ENCODE assay signal across 11 cellular contexts in the genomic region with DNA sequence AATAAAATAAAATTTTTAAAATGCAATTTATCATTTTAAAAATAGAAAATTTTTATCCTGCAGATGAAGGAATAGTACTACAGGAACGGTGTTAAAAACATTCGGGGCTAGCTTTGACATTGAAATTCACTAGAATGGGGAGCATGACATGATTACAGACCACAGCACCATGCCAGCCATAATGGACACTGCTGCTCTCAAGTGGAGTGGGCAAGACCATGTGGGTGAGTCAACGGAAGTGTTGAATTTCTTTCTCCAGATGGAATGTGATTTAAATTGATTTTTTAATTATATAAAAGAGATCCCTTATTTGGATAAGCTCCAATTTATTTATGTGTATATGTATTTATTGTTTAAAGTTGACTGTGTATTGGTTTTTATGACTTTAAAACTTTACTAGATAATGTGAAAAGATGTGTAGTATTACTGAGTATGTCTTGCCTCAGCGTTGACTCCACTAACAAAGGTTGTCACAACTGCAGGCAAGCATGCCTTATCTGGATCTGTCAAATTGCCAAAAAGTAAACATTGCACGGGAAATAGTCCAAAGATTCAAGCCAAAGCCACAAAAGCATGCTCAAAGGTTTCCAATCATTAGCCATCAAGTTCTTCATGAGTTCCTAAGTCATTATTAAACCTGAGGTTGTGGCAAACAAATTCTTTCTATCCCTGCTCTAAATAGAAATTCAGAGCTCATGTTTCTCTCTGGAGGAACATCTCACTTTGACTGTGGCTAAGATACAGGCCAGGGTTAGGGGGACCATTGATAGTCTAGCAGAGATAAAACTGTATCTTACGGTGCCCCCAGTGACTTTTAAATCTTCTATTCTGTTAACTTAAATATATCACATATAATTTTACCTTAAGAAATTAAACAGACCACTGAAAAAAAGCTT.
A peak's percentile ranks its signal among the peaks of the same experiment; 100 is the strongest.
DNase-seq lines count a peak whose midpoint lies in the region; ATAC-seq and TF ChIP-seq lines count a peak whose summit lies in the region.
"Had no signal": no experiment of that assay in that cellular context is flagged by ENCODE, and none has a peak within 500 bp of the region (broad histone marks: within the 10 kb centered on the region; RNA-seq: fewer than 3 reads in every experiment).

No MANE protein-coding gene starts in this region.

- H3K79me2 ChIP-seq in ACC112 (ENCODE audit: control insufficient read depth, insufficient read depth, low read length, unreplicated experiment) (no peaks in the 10 kb centered on the region), SK-N-SH (ENCODE audit: insufficient read depth) (no peaks in the 10 kb centered on the region), hepatocyte (no peaks in the 10 kb centered on the region)

- H3K9me2 ChIP-seq in SK-N-SH: no peaks in the 10 kb centered on the region
- no peaks in the 10 kb centered on the region for H3K9me2 ChIP-seq in hepatocyte (replicated peaks; ENCODE audit: insufficient read depth)

- POLR2A ChIA-PET in SK-N-SH (lab: Yijun Ruan, JAX): no interaction called here

- H3K36me3 ChIP-seq in ACC112 (ENCODE audit: insufficient read depth, low read length) (no peaks in the 10 kb centered on the region), SK-N-SH (replicated peaks in 1 of 2; ENCODE audit: control insufficient read depth in 1 of 2, insufficient read depth in 2 of 2, low read length in 1 of 2) (no peaks in the 10 kb centered on the region), hepatocyte (replicated peaks; ENCODE audit: insufficient read depth, low read depth) (no peaks in the 10 kb centered on the region)

- H2AFZ ChIP-seq in ACC112 (ENCODE audit: low read length, unreplicated experiment) (no peak overlapping the region), SK-N-SH (ENCODE audit: low read depth) (no peak overlapping the region), hepatocyte (no peak overlapping the region)

- H3K9ac ChIP-seq in SK-N-SH: no peak overlapping the region

- H3K4me3 ChIP-seq in ACC112 (ENCODE audit: low read depth, low read length) (no peak overlapping the region), SK-N-SH (ENCODE audit: low read depth in 2 of 2, low read length in 1 of 2) (no peak overlapping the region), hepatocyte (no peak overlapping the region)

- H4K20me1 ChIP-seq in SK-N-SH (ENCODE audit: insufficient read depth) (no peaks in the 10 kb centered on the region), hepatocyte (ENCODE audit: insufficient read depth, poor library complexity, severe bottlenecking) (no peaks in the 10 kb centered on the region)

- peaks cover 30% of the 10 kb centered on the region for H3F3A ChIP-seq in SK-N-SH (replicated peaks; ENCODE audit: insufficient read depth)

- peaks cover 5% of the 10 kb centered on the region for H3K9me3 ChIP-seq in SK-N-SH
- no peaks in the 10 kb centered on the region for H3K9me3 ChIP-seq in hepatocyte (ENCODE audit: low read depth)

- DNase-seq in HCEC 1CT (peak; percentile 96), SK-N-SH (peak; percentile 2), hepatocyte (ENCODE audit: low spot score) (peak; percentile 43), COLO829 (ENCODE audit: low spot score) (no peak)
- no peak for DNase-seq in activated CD4-positive, CD25-positive, alpha-beta regulatory T cell treated with anti-CD3 and anti-CD28 coated beads, Interleukin-2, amount 50 U/mL, for 72 hours
- DNase-seq: activated CD8-positive, alpha-beta memory T cell treated with anti-CD3 and anti-CD28 coated beads, Interleukin-2, amount 50 U/mL, for 4 hours; KBM-7; retina had no signal

- H3K4me1 ChIP-seq in ACC112 (ENCODE audit: control insufficient read depth, insufficient read depth, low read length, unreplicated experiment): peaks cover 9% of the 10 kb centered on the region
- peaks cover 2 to 16% of the 10 kb centered on the region in 2 experiments for H3K4me1 ChIP-seq in SK-N-SH (ENCODE audit: control insufficient read depth in 1 of 2, insufficient read depth in 2 of 2, low read depth in 1 of 2, low read length in 1 of 2)
- H3K4me1 ChIP-seq in hepatocyte (ENCODE audit: insufficient read depth): no peaks in the 10 kb centered on the region

- H3K27me3 ChIP-seq in ACC112 (ENCODE audit: insufficient read depth, low read length) (no peaks in the 10 kb centered on the region), SK-N-SH (ENCODE audit: insufficient read depth) (no peaks in the 10 kb centered on the region), hepatocyte (no peaks in the 10 kb centered on the region)

- CTCF ChIA-PET in SK-N-SH (lab: Yijun Ruan, JAX): interaction anchor here (0.6 to 1.2 kb wide), 3 partner anchors 19 to 271 kb away, joined by 3 to 4 read pairs (median 3); no protein-coding TSS in a partner anchor

- TF ChIP-seq CTCF in SK-N-SH (IDR thresholded peaks at IDR 0.05) (no peak), hepatocyte (IDR thresholded peaks at IDR 0.05; ENCODE audit: poor library complexity) (no peak)

- H3K27ac ChIP-seq in ACC112 (ENCODE audit: low read depth, low read length): peak overlapping the region; percentile 32; the same call in 1 of the 2 replicates
- H3K27ac ChIP-seq in SK-N-SH (ENCODE audit: low read depth in 2 of 2, low read length in 1 of 2): peak overlapping the region; percentile 22 to 67; a peak in 3 of 4 replicates
- H3K27ac ChIP-seq in hepatocyte: no peak overlapping the region

- ATAC-seq in HG03097 (IDR thresholded peaks at IDR 0.05; ENCODE audit: low FRiP score, unreplicated experiment) (no peak), GM21717 (IDR thresholded peaks at IDR 0.05; ENCODE audit: unreplicated experiment) (no peak)

- TF ChIP-seq RAD21 in SK-N-SH (IDR thresholded peaks at IDR 0.05; ENCODE audit: low read length): no peak

- H3K4me2 ChIP-seq in SK-N-SH: no peak overlapping the region; the same call in 1 of the 2 replicates
- no peak overlapping the region for H3K4me2 ChIP-seq in hepatocyte

- TF ChIP-seq EP300 in SK-N-SH (IDR thresholded peaks at IDR 0.05; ENCODE audit: borderline replicate concordance in 1 of 2, low read depth in 1 of 2, low read length in 1 of 2): peak; percentile 78 to 100

- WGBS in SK-N-SH (ENCODE audit: low lambda C conversion rate): 19% methylated on average over 6 of the region's 6 CpGs
- WGBS in hepatocyte (ENCODE audit: low lambda C conversion rate, missing lambda C conversion rate): 62% methylated on average over 6 of the region's 6 CpGs

TF ChIP-seq in SK-N-SH, 30 proteins besides CTCF, POLR2A, EP300 and RAD21 (continues in another document):
- peak; percentile 58; the same call in 1 of the 2 replicates for TF ChIP-seq REST (IDR thresholded peaks at IDR 0.05; ENCODE audit: low read depth, low read length)
- TF ChIP-seq TCF12 (IDR thresholded peaks at IDR 0.05): peak; percentile 99
- TF ChIP-seq JUND (IDR thresholded peaks at IDR 0.05): peak; percentile 97
- peak; percentile 82 for TF ChIP-seq MEF2A (IDR thresholded peaks at IDR 0.05; ENCODE audit: borderline replicate concordance, low read depth)
- no peak for TF ChIP-seq GATA2 (CRISPR knock-in tag; IDR thresholded peaks at IDR 0.05)
- peak; percentile 98 for TF ChIP-seq FOXM1 (IDR thresholded peaks at IDR 0.05; ENCODE audit: low read depth)
- peak; percentile 95 for TF ChIP-seq PBX3 (IDR thresholded peaks at IDR 0.05)
- TF ChIP-seq IRF3 (IDR thresholded peaks at IDR 0.05; ENCODE audit: low read depth, low read length): no peak
- no peak for TF ChIP-seq SMC3 (IDR thresholded peaks at IDR 0.05; ENCODE audit: low read depth, low read length)
- no peak for TF ChIP-seq EZH2phosphoT487 (IDR thresholded peaks at IDR 0.05; ENCODE audit: borderline replicate concordance, low read depth)
- TF ChIP-seq GABPA (IDR thresholded peaks at IDR 0.05; ENCODE audit: low read depth): no peak
- no peak for TF ChIP-seq RFX5 (IDR thresholded peaks at IDR 0.05; ENCODE audit: low read length)

Comparison
In these comparisons a context has a peak if more than half of its experiments do, and no peak if none do; other contexts are left out.
1. DNase-seq: peak in HCEC 1CT (single experiment), SK-N-SH (single experiment) and hepatocyte (single experiment); none in activated CD4-positive, CD25-positive, alpha-beta regulatory T cell treated with anti-CD3 and anti-CD28 coated beads, Interleukin-2, amount 50 U/mL, for 72 hours (single experiment) and COLO829 (single experiment).